In the genomic region with DNA sequence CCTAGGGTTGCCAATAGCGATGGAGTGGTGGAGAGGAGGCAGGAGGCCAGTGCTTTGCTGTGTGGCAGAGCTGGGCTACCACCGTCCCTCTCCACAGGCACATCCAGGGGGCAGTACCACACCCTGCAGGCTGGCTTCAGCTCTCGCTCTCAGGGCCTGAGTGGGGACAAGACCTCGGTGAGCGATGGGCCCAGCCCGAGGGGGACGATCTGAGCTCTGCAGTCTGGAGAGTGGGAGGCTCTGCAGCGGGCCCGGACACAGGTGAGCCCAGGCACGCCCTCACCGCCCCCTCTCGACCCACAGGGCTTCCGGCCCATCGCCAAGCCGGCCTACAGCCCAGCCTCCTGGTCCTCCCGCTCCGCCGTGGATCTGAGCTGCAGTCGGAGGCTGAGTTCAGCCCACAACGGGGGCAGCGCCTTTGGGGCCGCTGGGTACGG, we compare ENCODE assay signal across 9 cellular contexts. TPM values are rescaled to one million over a fixed set of nuclear protein-coding genes. Genes with fewer than 3 reads are reported as not detected.
DNase-seq lines count a peak whose midpoint lies in the region; ATAC-seq and TF ChIP-seq lines count a peak whose summit lies in the region.
"Had no signal": no experiment of that assay in that cellular context is flagged by ENCODE, and none has a peak within 500 bp of the region (broad histone marks: within the 10 kb centered on the region; RNA-seq: fewer than 3 reads in every experiment).

No MANE protein-coding gene starts in this region.

- no peak overlapping the region for H3K27ac Mint-ChIP-seq in activated naive CD4-positive, alpha-beta T cell treated with anti-CD3 and anti-CD28 coated beads, Interleukin-2, amount 50 U/mL, for 72 hours
- H3K27ac Mint-ChIP-seq in progenitor cell of endocrine pancreas: no peak overlapping the region

- H3K36me3 ChIP-seq in psoas muscle (ENCODE audit: insufficient read depth in 1 of 2, low read depth in 1 of 2): no peaks in the 10 kb centered on the region

- no peaks in the 10 kb centered on the region for H3K27me3 Mint-ChIP-seq in progenitor cell of endocrine pancreas
- H3K27me3 Mint-ChIP-seq: activated naive CD4-positive, alpha-beta T cell treated with anti-CD3 and anti-CD28 coated beads, Interleukin-2, amount 50 U/mL, for 24 hours had no signal

- peaks cover 4% of the 10 kb centered on the region for H3K4me1 Mint-ChIP-seq in progenitor cell of endocrine pancreas (ENCODE audit: low read depth)
- H3K4me1 Mint-ChIP-seq: activated naive CD4-positive, alpha-beta T cell treated with anti-CD3 and anti-CD28 coated beads, Interleukin-2, amount 50 U/mL, for 24 hours had no signal

- H3K4me3 Mint-ChIP-seq in progenitor cell of endocrine pancreas (ENCODE audit: low read depth): no peak overlapping the region

- 27 to 42% (median 31%) methylated on average over 10 to 23 of the region's 23 CpGs for WGBS in psoas muscle, 3 donors

- peaks cover 0 to 9% (median 0%) of the 10 kb centered on the region in 45 donors for H3K27me3 ChIP-seq in dorsolateral prefrontal cortex
- H3K27me3 ChIP-seq in psoas muscle (ENCODE audit: insufficient read depth in 3 of 3, low read length in 2 of 3): peaks cover 0 to 48% (median 0%) of the 10 kb centered on the region in 3 donors

- TF ChIP-seq CTCF in dorsolateral prefrontal cortex (IDR thresholded peaks at IDR 0.05 in 54 of 56, conservative IDR thresholded peaks at IDR 0.05 in 2 of 56; ENCODE audit: low read depth in 1 of 56, partially characterized antibody in 56 of 56): peak in 2 of 56 donors; percentile 13 to 16
- TF ChIP-seq CTCF in psoas muscle (IDR thresholded peaks at IDR 0.05): peak; percentile 4
- TF ChIP-seq CTCF in progenitor cell of endocrine pancreas (IDR thresholded peaks at IDR 0.05; ENCODE audit: unreplicated experiment): no peak

- H3K9me3 ChIP-seq in psoas muscle: no peaks in the 10 kb centered on the region

- H3K27ac ChIP-seq in dorsolateral prefrontal cortex (peak overlapping the region in 9 of 59 donors; percentile 1 to 70 (median 35)), psoas muscle (no peak overlapping the region)

- H3K4me3 ChIP-seq in dorsolateral prefrontal cortex: peak overlapping the region in 54 of 59 donors; percentile 13 to 68 (median 52)
- H3K4me3 ChIP-seq in psoas muscle: peak overlapping the region; percentile 60

- H3K36me3 Mint-ChIP-seq in activated naive CD4-positive, alpha-beta T cell treated with anti-CD3 and anti-CD28 coated beads, Interleukin-2, amount 50 U/mL, for 72 hours: no peaks in the 10 kb centered on the region
- peaks cover 14% of the 10 kb centered on the region for H3K36me3 Mint-ChIP-seq in progenitor cell of endocrine pancreas (ENCODE audit: insufficient read depth)
- H3K36me3 Mint-ChIP-seq: activated naive CD4-positive, alpha-beta T cell treated with anti-CD3 and anti-CD28 coated beads, Interleukin-2, amount 50 U/mL, for 24 hours had no signal

- intact Hi-C loops in dorsolateral prefrontal cortex (cut with DNase I) (no loop called here), psoas muscle (cut with DNase I) (no loop called here)

- ATAC-seq in activated naive CD4-positive, alpha-beta T cell treated with anti-CD3 and anti-CD28 coated beads, Interleukin-2, amount 50 U/mL, for 72 hours: peak; percentile 39 to 46
- peak; percentile 17 to 40 (median 28) for ATAC-seq in psoas muscle

- DNase-seq in activated naive CD4-positive, alpha-beta T cell treated with anti-CD3 and anti-CD28 coated beads, Interleukin-2, amount 50 U/mL, for 72 hours (ENCODE audit: low spot score in 2 of 2): no peak
- no peak for DNase-seq in activated naive CD4-positive, alpha-beta T cell treated with anti-CD3 and anti-CD28 coated beads, Interleukin-2, amount 50 U/mL, for 16 hours
- DNase-seq in NCI-H1930 (lab: John Stamatoyannopoulos, UW) (peak; percentile 39 to 74), dorsolateral prefrontal cortex (peak in 1 of 10 donors; percentile 14), psoas muscle (no peak), progenitor cell of endocrine pancreas (ENCODE audit: low spot score, unreplicated experiment) (no peak), NCI-H1436 treated with DMSO at 0.1 percent for 48 hours (lab: John Stamatoyannopoulos, UW) (no peak)
- DNase-seq in effector CD4-positive, alpha-beta T cell: no peak

- H3K9me3 Mint-ChIP-seq in activated naive CD4-positive, alpha-beta T cell treated with anti-CD3 and anti-CD28 coated beads, Interleukin-2, amount 50 U/mL, for 72 hours: peaks cover 0 to 4% of the 10 kb centered on the region in 2 donors
- H3K9me3 Mint-ChIP-seq in progenitor cell of endocrine pancreas (ENCODE audit: low read depth): no peaks in the 10 kb centered on the region
- H3K9me3 Mint-ChIP-seq: activated naive CD4-positive, alpha-beta T cell treated with anti-CD3 and anti-CD28 coated beads, Interleukin-2, amount 50 U/mL, for 24 hours had no signal

- H3K4me1 ChIP-seq in psoas muscle: no peaks in the 10 kb centered on the region

RNA-seq across cellular contexts. Expression of a gene that starts 2.5 kb away (rescaled TPM):
- total RNA-seq in activated naive CD4-positive, alpha-beta T cell treated with anti-CD3 and anti-CD28 coated beads, Interleukin-2, amount 50 U/mL, for 72 hours: under 1 TPM in 1 of 2 donors, not detected in 1; 0.12 TPM
- total RNA-seq in dorsolateral prefrontal cortex (1 to 10 TPM in 96 of 120 experiments, under 1 TPM in 22, not detected in 2; 0.29 to 5.2 (median 1.7) TPM), psoas muscle (under 1 TPM in 3 of 4 donors, not detected in 1; 0.15 to 0.75 (median 0.25) TPM), progenitor cell of endocrine pancreas (55.9 and 56.9 TPM in 2 replicates)
- under 1 TPM in 2 of 3 donors, not detected in 1; 0.10 to 0.13 TPM for polyA plus RNA-seq in psoas muscle

RNA-seq across cellular contexts. Expression of a gene that starts 18.3 kb away (rescaled TPM):
- total RNA-seq in activated naive CD4-positive, alpha-beta T cell treated with anti-CD3 and anti-CD28 coated beads, Interleukin-2, amount 50 U/mL, for 72 hours: 10 to 100 TPM; 63.8 to 80.8 TPM
- 10 to 100 TPM; 13.7 to 52.3 (median 29.2) TPM for total RNA-seq in dorsolateral prefrontal cortex
- total RNA-seq in psoas muscle: 10 to 100 TPM in 3 of 4 donors, 1 to 10 TPM in 1; 9.9 to 15.9 (median 10.8) TPM
- polyA plus RNA-seq in psoas muscle: 10 to 100 TPM; 19.2 to 28.1 (median 20.3) TPM
- total RNA-seq in progenitor cell of endocrine pancreas: 111 and 117 TPM in 2 replicates

RNA-seq across cellular contexts. Expression of a gene that starts 27.2 kb away (rescaled TPM):
- total RNA-seq in activated naive CD4-positive, alpha-beta T cell treated with anti-CD3 and anti-CD28 coated beads, Interleukin-2, amount 50 U/mL, for 72 hours: 10 to 100 TPM in 1 of 2 donors, 1 to 10 TPM in 1; 6.6 to 13.6 TPM
- total RNA-seq in dorsolateral prefrontal cortex: 100 to 1,000 TPM in 116 of 120 experiments, 10 to 100 TPM in 4; 81.4 to 330 (median 132) TPM
- total RNA-seq in psoas muscle: under 1 TPM in 3 of 4 donors, not detected in 1; 0.06 to 0.12 (median 0.06) TPM
- under 1 TPM; 0.04 to 0.27 (median 0.05) TPM for polyA plus RNA-seq in psoas muscle
- 277 and 294 TPM in 2 replicates for total RNA-seq in progenitor cell of endocrine pancreas

RNA-seq across cellular contexts. Expression of a gene that starts 45.3 kb away (rescaled TPM):
- 10 to 100 TPM; 61.2 to 69.3 TPM for total RNA-seq in activated naive CD4-positive, alpha-beta T cell treated with anti-CD3 and anti-CD28 coated beads, Interleukin-2, amount 50 U/mL, for 72 hours
- total RNA-seq in dorsolateral prefrontal cortex (under 1 TPM in 21 of 120 experiments, not detected in 99; 0.08 to 0.70 (median 0.20) TPM), psoas muscle (under 1 TPM in 3 of 4 donors, not detected in 1; 0.09 to 0.59 (median 0.46) TPM), progenitor cell of endocrine pancreas (31.0 and 34.6 TPM in 2 replicates)
- under 1 TPM; 0.10 to 0.15 (median 0.10) TPM for polyA plus RNA-seq in psoas muscle

RNA-seq across cellular contexts. Expression of a gene that starts 53.5 kb away (rescaled TPM):
- 10 to 100 TPM; 23.6 to 23.8 TPM for total RNA-seq in activated naive CD4-positive, alpha-beta T cell treated with anti-CD3 and anti-CD28 coated beads, Interleukin-2, amount 50 U/mL, for 72 hours
- 10 to 100 TPM; 32.5 to 82.7 (median 53.2) TPM for total RNA-seq in dorsolateral prefrontal cortex
- total RNA-seq in psoas muscle: 10 to 100 TPM; 15.8 to 21.1 (median 20.3) TPM
- 10 to 100 TPM; 11.8 to 26.0 (median 15.4) TPM for polyA plus RNA-seq in psoas muscle
- 48.2 and 50.4 TPM in 2 replicates for total RNA-seq in progenitor cell of endocrine pancreas

Comparison
In these comparisons a context has a peak if more than half of its experiments do, and no peak if none do; other contexts are left out.
1. DNase-seq: peak in NCI-H1930 (2 of 2); none in activated naive CD4-positive, alpha-beta T cell treated with anti-CD3 and anti-CD28 coated beads, Interleukin-2, amount 50 U/mL, for 72 hours (0 of 2), activated naive CD4-positive, alpha-beta T cell treated with anti-CD3 and anti-CD28 coated beads, Interleukin-2, amount 50 U/mL, for 16 hours (single experiment), psoas muscle (0 of 2), progenitor cell of endocrine pancreas (single experiment), effector CD4-positive, alpha-beta T cell (single experiment) and NCI-H1436 treated with DMSO at 0.1 percent for 48 hours (single experiment).
2. RNA of a gene that starts 27.2 kb away (total RNA-seq): 277 to 294 TPM in progenitor cell of endocrine pancreas, 81.4 to 330 TPM in dorsolateral prefrontal cortex and 6.6 to 13.6 TPM in activated naive CD4-positive, alpha-beta T cell treated with anti-CD3 and anti-CD28 coated beads, Interleukin-2, amount 50 U/mL, for 72 hours; 0.06 to 0.12 TPM in psoas muscle; every median in the first group is over 4 times any median in the second.